1 cellular context compared by ENCODE assay signal in genomic region chr6:27667016-27667415, GRCh38.
TF ChIP-seq lines count a peak whose summit lies in the region.

No MANE protein-coding gene starts in this region.

TF ChIP-seq in endothelial cell of umbilical vein, 7 proteins besides CTCF, POLR2A, EP300 and RAD21 (continued from another document):
- TF ChIP-seq FOS (IDR thresholded peaks at IDR 0.05; ENCODE audit: borderline replicate concordance, insufficient read depth, low read length) = no peak
- no peak for TF ChIP-seq GATA2 (IDR thresholded peaks at IDR 0.05; ENCODE audit: insufficient read depth, insufficient read length, low read depth, low read length)
- no peak for TF ChIP-seq EZH2 (IDR thresholded peaks at IDR 0.05; ENCODE audit: borderline replicate concordance, low read depth, low read length, severe bottlenecking)
- no peak for TF ChIP-seq JUN (IDR thresholded peaks at IDR 0.05; ENCODE audit: borderline replicate concordance, insufficient read depth, insufficient read length, low read depth)
- TF ChIP-seq POLR2AphosphoS5 (IDR thresholded peaks at IDR 0.05; ENCODE audit: insufficient read depth, low read depth, low read length) = no peak
